19 cellular contexts compared by ENCODE assay signal in genomic region chr6:6466967-6467761, GRCh38.
A peak's percentile ranks its signal among the peaks of the same experiment; 100 is the strongest.
DNase-seq lines count a peak whose midpoint lies in the region; ATAC-seq, FAIRE-seq and TF ChIP-seq lines count a peak whose summit lies in the region.
"Had no signal": no experiment of that assay in that cellular context is flagged by ENCODE, and none has a peak within 500 bp of the region (broad histone marks: within the 10 kb centered on the region; RNA-seq: fewer than 3 reads in every experiment).

No MANE protein-coding gene starts in this region.

- H3K9me3 ChIP-seq in Karpas-422 (ENCODE audit: low read length) (no peaks in the 10 kb centered on the region), pancreas (no peaks in the 10 kb centered on the region)

- no peak overlapping the region for H3K9ac ChIP-seq in Karpas-422 (ENCODE audit: low read length)

- no peak overlapping the region for H3K4me3 ChIP-seq in Karpas-422 (ENCODE audit: low read length)
- H3K4me3 ChIP-seq in pancreas: no peak overlapping the region
- H3K4me3 ChIP-seq: heart left ventricle, right atrium auricular region had no signal

- no peak for TF ChIP-seq CTCF in pancreas (IDR thresholded peaks at IDR 0.05)

- FAIRE-seq in pancreas (lab: Jason Lieb, UNC): no peak
- FAIRE-seq: A204.1, G401.6, RCC 7860 had no signal

- no peaks in the 10 kb centered on the region for H3K79me2 ChIP-seq in Karpas-422 (ENCODE audit: low read length)

- DNase-seq in NCI-H2171 treated with DMSO at 0.1 percent for 48 hours (lab: John Stamatoyannopoulos, UW) (peak; percentile 3), NCI-H2171 (lab: John Stamatoyannopoulos, UW) (no peak), NCI-H460 (ENCODE audit: extremely low read depth, low read depth) (peak; percentile 89), epithelial cell of prostate (ENCODE audit: low read depth, low spot score) (peak; percentile 84), putamen (ENCODE audit: low spot score) (peak; percentile 65), Karpas-422 (no peak), pancreas (no peak), sciatic nerve (ENCODE audit: low spot score) (no peak)
- DNase-seq: CD4-positive, CD25-positive, alpha-beta regulatory T cell; heart left ventricle; naive thymus-derived CD8-positive, alpha-beta T cell; NCI-H446; stimulated activated CD4-positive, alpha-beta T cell treated with anti-CD3 and anti-CD28 coated beads, Interleukin-4, amount 100 ng/mL, for 24 hours had no signal

- no peaks in the 10 kb centered on the region for H3K36me3 ChIP-seq in Karpas-422 (ENCODE audit: insufficient read depth, low read length)
- no peaks in the 10 kb centered on the region for H3K36me3 ChIP-seq in pancreas
- H3K36me3 ChIP-seq: heart left ventricle, right atrium auricular region had no signal

- H3K4me2 ChIP-seq in Karpas-422 (ENCODE audit: low read depth, low read length, poor library complexity, severe bottlenecking): no peak overlapping the region

- H3K9me2 ChIP-seq in Karpas-422 (replicated peaks; ENCODE audit: insufficient read depth, low read length): no peaks in the 10 kb centered on the region

- peaks cover 7% of the 10 kb centered on the region; the same call in 1 of the 2 replicates for H3K4me1 ChIP-seq in Karpas-422 (ENCODE audit: low read length)
- H3K4me1 ChIP-seq in pancreas: no peaks in the 10 kb centered on the region
- H3K4me1 ChIP-seq: heart left ventricle, right atrium auricular region had no signal

- ATAC-seq in pancreas (no peak), sciatic nerve (no peak)
- ATAC-seq: activated CD4-positive, CD25-positive, alpha-beta regulatory T cell treated with anti-CD3 and anti-CD28 coated beads, Interleukin-2, amount 50 U/mL, for 24 hours; heart left ventricle; left lobe of liver; naive thymus-derived CD8-positive, alpha-beta T cell had no signal

- no peaks in the 10 kb centered on the region for H3K27me3 ChIP-seq in Karpas-422 (ENCODE audit: low read length)
- H3K27me3 ChIP-seq in pancreas: no peaks in the 10 kb centered on the region
- H3K27me3 ChIP-seq: heart left ventricle, right atrium auricular region had no signal

- peak overlapping the region; percentile 61 for H3K27ac ChIP-seq in epithelial cell of prostate
- H3K27ac ChIP-seq in Karpas-422 (ENCODE audit: low read length): no peak overlapping the region
- H3K27ac ChIP-seq in pancreas: no peak overlapping the region
- H3K27ac ChIP-seq: heart left ventricle, right atrium auricular region had no signal

- intact Hi-C loops in pancreas (cut with DNase I): no loop called here
- intact Hi-C loops in sciatic nerve (cut with DNase I): no loop called here

- H4K20me1 ChIP-seq in Karpas-422 (ENCODE audit: insufficient read depth, low read depth, low read length): no peaks in the 10 kb centered on the region

- no peak overlapping the region for H2AFZ ChIP-seq in Karpas-422 (ENCODE audit: low read length)

- 60 to 73% methylated on average over 12 of the region's 12 CpGs for WGBS in pancreas, 2 donors

Comparison
In these comparisons a context has a peak if more than half of its experiments do, and no peak if none do; other contexts are left out.
1. DNase-seq: peak in NCI-H2171 treated with DMSO at 0.1 percent for 48 hours (single experiment), NCI-H460 (single experiment), epithelial cell of prostate (single experiment) and putamen (single experiment); none in NCI-H2171 (single experiment), Karpas-422 (single experiment), pancreas (0 of 6) and sciatic nerve (single experiment).